In genomic region chr10:75709245-75709644, GRCh38 we compare ENCODE assay signal across 17 cellular contexts.
"Had no signal": no experiment of that assay in that cellular context is flagged by ENCODE, and none has a peak within 500 bp of the region (broad histone marks: within the 10 kb centered on the region; RNA-seq: fewer than 3 reads in every experiment).

No MANE protein-coding gene starts in this region.

- ATAC-seq: effector memory CD8-positive, alpha-beta T cell; sciatic nerve had no signal

- H3K27me3 ChIP-seq: esophagus squamous epithelium, stomach, transverse colon had no signal

- H3K27me3 Mint-ChIP-seq: dendritic cell treated with granulocyte-macrophage colony-stimulating factor and Interleukin-4, amounts not matched to agents 40 ng/mL and 50 ng/mL, for 4 days had no signal

- H3K9me3 ChIP-seq: esophagus squamous epithelium, stomach, thoracic aorta, transverse colon had no signal

- H3K27ac Mint-ChIP-seq: dendritic cell treated with granulocyte-macrophage colony-stimulating factor and Interleukin-4, amounts not matched to agents 40 ng/mL and 50 ng/mL, for 4 days; effector memory CD8-positive, alpha-beta T cell; naive B cell; nephron progenitor cell had no signal

- H3K36me3 ChIP-seq: esophagus squamous epithelium, stomach, thoracic aorta, transverse colon had no signal

- H3K4me3 Mint-ChIP-seq: dendritic cell treated with granulocyte-macrophage colony-stimulating factor and Interleukin-4, amounts not matched to agents 40 ng/mL and 50 ng/mL, for 4 days; effector memory CD8-positive, alpha-beta T cell; naive B cell; nephron progenitor cell had no signal

- H3K9me3 Mint-ChIP-seq: dendritic cell treated with granulocyte-macrophage colony-stimulating factor and Interleukin-4, amounts not matched to agents 40 ng/mL and 50 ng/mL, for 4 days; nephron progenitor cell had no signal

- DNase-seq: effector memory CD8-positive, alpha-beta T cell; esophagus squamous epithelium; foreskin fibroblast; kidney glomerular epithelial cell; mesendoderm; naive B cell; nephron progenitor cell; posterior cingulate gyrus; stimulated activated CD4-positive, alpha-beta T cell treated with anti-CD3 and anti-CD28 coated beads, Interleukin-2, amount 100 ng/mL, for 24 hours; stimulated activated naive CD4-positive, alpha-beta T cell; stomach; substantia nigra; transverse colon had no signal

- H3K27ac ChIP-seq: epithelial cell of prostate, stomach, thoracic aorta, transverse colon had no signal

- H3K36me3 Mint-ChIP-seq: naive B cell had no signal

- H3K4me3 ChIP-seq: esophagus squamous epithelium, stomach, thoracic aorta, transverse colon had no signal
